ENCODE assay signal across 12 cellular contexts in genomic region chr12:65911321-65911720, GRCh38.
A peak's percentile ranks its signal among the peaks of the same experiment; 100 is the strongest.
DNase-seq lines count a peak whose midpoint lies in the region; ATAC-seq and TF ChIP-seq lines count a peak whose summit lies in the region.
"Had no signal": no experiment of that assay in that cellular context is flagged by ENCODE, and none has a peak within 500 bp of the region (broad histone marks: within the 10 kb centered on the region; RNA-seq: fewer than 3 reads in every experiment).

No MANE protein-coding gene starts in this region.

- peaks cover 6% of the 10 kb centered on the region; the same call in 1 of the 2 replicates for H3K36me3 ChIP-seq in GM23248 (ENCODE audit: low read depth)
- H3K36me3 ChIP-seq: lower lobe of right lung had no signal

- H4K20me1 ChIP-seq in GM23248 (ENCODE audit: insufficient read depth), result no peaks in the 10 kb centered on the region

- WGBS in GM23248 (ENCODE audit: low coverage in 1 of 2, low lambda C conversion rate in 2 of 2, missing lambda C conversion rate in 2 of 2), 2 experiments, result 61 to 63% methylated on average over 5 of the region's 5 CpGs

- no peaks in the 10 kb centered on the region for H3K27me3 ChIP-seq in GM23248 (replicated peaks; ENCODE audit: insufficient read depth)

- no peak overlapping the region for H3K9ac ChIP-seq in GM23248

- DNase-seq in GM23248, result peak; percentile 50
- DNase-seq in NCI-H69 (lab: John Stamatoyannopoulos, UW), result peak; percentile 1
- peak; percentile 80 for DNase-seq in choroid plexus epithelial cell (ENCODE audit: low read depth)
- DNase-seq in pulmonary artery endothelial cell (ENCODE audit: low read depth, low spot score), result peak; percentile 59
- no peak for DNase-seq in NCI-H2196 (lab: John Stamatoyannopoulos, UW; ENCODE audit: unreplicated experiment)
- DNase-seq: H7, lower lobe of right lung, psoas muscle had no signal

- no peak overlapping the region for H3K4me2 ChIP-seq in GM23248 (ENCODE audit: unreplicated experiment)

- TF ChIP-seq CTCF in choroid plexus epithelial cell (conservative IDR thresholded peaks at IDR 0.05; ENCODE audit: low read depth, low read length), result no peak

- H3K9me3 ChIP-seq in GM23248 (ENCODE audit: low read depth), result no peaks in the 10 kb centered on the region
- H3K9me3 ChIP-seq: lower lobe of right lung, psoas muscle had no signal

- peaks cover 96% of the 10 kb centered on the region for H3K79me2 ChIP-seq in GM23248 (ENCODE audit: insufficient read depth)

- ATAC-seq in HG02981 (IDR thresholded peaks at IDR 0.05; ENCODE audit: unreplicated experiment) (no peak), GM18868 (IDR thresholded peaks at IDR 0.05; ENCODE audit: unreplicated experiment) (no peak), GM21576 (IDR thresholded peaks at IDR 0.05; ENCODE audit: unreplicated experiment) (no peak)
- ATAC-seq: esophagus mucosa, lower lobe of right lung, psoas muscle had no signal

- in situ Hi-C loops in GM23248 (cut with MboI), result no loop called here

- no peak overlapping the region for H3K4me3 ChIP-seq in GM23248
- no peak overlapping the region for H3K4me3 ChIP-seq in choroid plexus epithelial cell (ENCODE audit: low read depth, low read length)
- H3K4me3 ChIP-seq: lower lobe of right lung, psoas muscle had no signal

- peaks cover 78% of the 10 kb centered on the region for H3F3A ChIP-seq in GM23248 (ENCODE audit: insufficient read depth)

- H3K4me1 ChIP-seq in GM23248 (ENCODE audit: insufficient read depth), result peaks cover 26% of the 10 kb centered on the region
- H3K4me1 ChIP-seq: lower lobe of right lung, psoas muscle had no signal

- no peaks in the 10 kb centered on the region for H3K9me2 ChIP-seq in GM23248 (ENCODE audit: insufficient read depth)

- H2AFZ ChIP-seq in GM23248, result no peak overlapping the region

- no peak overlapping the region for H3K27ac ChIP-seq in GM23248
- H3K27ac ChIP-seq: lower lobe of right lung, psoas muscle had no signal
